Comparison of ENCODE assay signal across 10 cellular contexts in genomic region chr7:112084506-112084905, GRCh38.
DNase-seq lines count a peak whose midpoint lies in the region; ATAC-seq and TF ChIP-seq lines count a peak whose summit lies in the region.
"Had no signal": no experiment of that assay in that cellular context is flagged by ENCODE, and none has a peak within 500 bp of the region (broad histone marks: within the 10 kb centered on the region; RNA-seq: fewer than 3 reads in every experiment).

No MANE protein-coding gene starts in this region.

- H3K4me1 ChIP-seq in heart right ventricle (peaks cover 0 to 90% (median 41%) of the 10 kb centered on the region in 9 donors), upper lobe of right lung (peaks cover 47% of the 10 kb centered on the region)

- WGBS in heart right ventricle, 2 donors, result 29 to 60% methylated on average over 3 of the region's 3 CpGs

- peak overlapping the region in 1 of 10 donors; percentile 8 for H3K4me3 ChIP-seq in heart right ventricle
- H3K4me3 ChIP-seq in upper lobe of right lung, result no peak overlapping the region

- no peaks in the 10 kb centered on the region for H3K36me3 Mint-ChIP-seq in activated T-cell treated with anti-CD3 and anti-CD28 coated beads, Interleukin-2, amount 50 U/mL, for 72 hours (ENCODE audit: insufficient read depth in 2 of 2)

- H3K4me3 Mint-ChIP-seq in activated T-cell treated with anti-CD3 and anti-CD28 coated beads, Interleukin-2, amount 50 U/mL, for 72 hours, result no peak overlapping the region

- no peaks in the 10 kb centered on the region for H3K9me3 ChIP-seq in heart right ventricle
- H3K9me3 ChIP-seq in upper lobe of right lung, result no peaks in the 10 kb centered on the region

- peak overlapping the region in 9 of 10 donors; percentile 10 to 90 (median 45) for H3K27ac ChIP-seq in heart right ventricle
- peak overlapping the region; percentile 65 for H3K27ac ChIP-seq in upper lobe of right lung

- H3K9me3 Mint-ChIP-seq in activated T-cell treated with anti-CD3 and anti-CD28 coated beads, Interleukin-2, amount 50 U/mL, for 72 hours, result no peaks in the 10 kb centered on the region

- H3K36me3 ChIP-seq in heart right ventricle (no peaks in the 10 kb centered on the region), upper lobe of right lung (no peaks in the 10 kb centered on the region)

- no peaks in the 10 kb centered on the region for H3K27me3 ChIP-seq in heart right ventricle
- H3K27me3 ChIP-seq in upper lobe of right lung, result no peaks in the 10 kb centered on the region

- H3K4me1 Mint-ChIP-seq in activated T-cell treated with anti-CD3 and anti-CD28 coated beads, Interleukin-2, amount 50 U/mL, for 72 hours (ENCODE audit: low read depth), result peaks cover 9% of the 10 kb centered on the region

- ATAC-seq in heart right ventricle (peak in 7 of 8 donors; percentile 6 to 60 (median 38)), Right ventricle myocardium inferior (no peak), HG03342 (IDR thresholded peaks at IDR 0.05; ENCODE audit: unreplicated experiment) (peak; percentile 59), upper lobe of right lung (peak; percentile 40)
- ATAC-seq in activated T-cell treated with anti-CD3 and anti-CD28 coated beads, Interleukin-2, amount 50 U/mL, for 72 hours (replicated peaks in 1 of 2), result no peak

- DNase-seq in heart right ventricle, result no peak
- DNase-seq in Right ventricle myocardium inferior (ENCODE audit: missing footprints), result no peak
- peak; percentile 77 for DNase-seq in fibroblast of peridontal ligament (ENCODE audit: extremely low read depth)
- no peak for DNase-seq in upper lobe of right lung
- DNase-seq in activated T-cell treated with anti-CD3 and anti-CD28 coated beads, Interleukin-2, amount 50 U/mL, for 72 hours, result no peak
- DNase-seq in NCI-H187 treated with DMSO at 0.1 percent for 48 hours (lab: John Stamatoyannopoulos, UW), result no peak
- DNase-seq in NCI-H2029 treated with DMSO at 0.1 percent for 48 hours (lab: John Stamatoyannopoulos, UW), result no peak
- DNase-seq: NCI-H524 had no signal

- H3K27me3 Mint-ChIP-seq in activated T-cell treated with anti-CD3 and anti-CD28 coated beads, Interleukin-2, amount 50 U/mL, for 72 hours (ENCODE audit: low read depth), result peaks cover 31% of the 10 kb centered on the region
- H3K27me3 Mint-ChIP-seq: progenitor cell of endocrine pancreas had no signal

- TF ChIP-seq CTCF in heart right ventricle (IDR thresholded peaks at IDR 0.05) (no peak), upper lobe of right lung (IDR thresholded peaks at IDR 0.05) (no peak)

- H3K27ac Mint-ChIP-seq in activated T-cell treated with anti-CD3 and anti-CD28 coated beads, Interleukin-2, amount 50 U/mL, for 72 hours, result no peak overlapping the region
- H3K27ac Mint-ChIP-seq: progenitor cell of endocrine pancreas had no signal

- intact Hi-C loops in heart right ventricle (cut with DNase I) (loop anchor here in 6 of 10 donors (5.0 to 10.0 kb wide), 3 partner anchors 110 to 123 kb away; partner anchors contain the start of genes DOCK4 (in 4 of the 6) and ZNF277 (in 4 of the 6)), Right ventricle myocardium inferior (cut with DNase I) (no loop called here), upper lobe of right lung (cut with DNase I) (no loop called here)

Comparison
In these comparisons a context has a peak if more than half of its experiments do, and no peak if none do; other contexts are left out.
1. ATAC-seq: peak in heart right ventricle (7 of 8), HG03342 (single experiment) and upper lobe of right lung (single experiment); none in Right ventricle myocardium inferior (single experiment) and activated T-cell treated with anti-CD3 and anti-CD28 coated beads, Interleukin-2, amount 50 U/mL, for 72 hours (0 of 2).
2. intact Hi-C loops: an anchor here in heart right ventricle (5.0 to 10.0 kb wide); none called in Right ventricle myocardium inferior and upper lobe of right lung.